8 cellular contexts compared by ENCODE assay signal in genomic region chr17:41738077-41738800, GRCh38. TPM values are rescaled to one million over a fixed set of nuclear protein-coding genes. Genes with fewer than 3 reads are reported as not detected.
A peak's percentile ranks its signal among the peaks of the same experiment; 100 is the strongest.
DNase-seq lines count a peak whose midpoint lies in the region; ATAC-seq, FAIRE-seq and TF ChIP-seq lines count a peak whose summit lies in the region.

No MANE protein-coding gene starts in this region.

- ATAC-seq in HG03039 (IDR thresholded peaks at IDR 0.05; ENCODE audit: unreplicated experiment) (peak; percentile 74), HepG2 (peak; percentile 79), HG03045 (IDR thresholded peaks at IDR 0.05; ENCODE audit: unreplicated experiment) (no peak)

- peak; percentile 100 for TF ChIP-seq RAD21 in HepG2 (CRISPR knock-in tag; IDR thresholded peaks at IDR 0.05)

- H4K20me1 ChIP-seq in HepG2 (ENCODE audit: insufficient read depth, low read length) = no peaks in the 10 kb centered on the region

- TF ChIP-seq CTCF in choroid plexus epithelial cell (conservative IDR thresholded peaks at IDR 0.05; ENCODE audit: low read depth, low read length) (peak; percentile 96), HepG2 (CRISPR knock-in tag; IDR thresholded peaks at IDR 0.05) (peak; percentile 99)

- intact Hi-C loops in HepG2 (cut with micrococcal nuclease; ENCODE audit: unreplicated experiment) = loop anchor here (1.0 kb wide), 2 partner anchors 63 to 221 kb away; no protein-coding TSS in a partner anchor

- peak overlapping the region; percentile 91 for H2AFZ ChIP-seq in HepG2 (ENCODE audit: low read length)

- BruUV-seq in HepG2 (replicated peaks; lab: Mats Ljungman, UMichigan) = no TSS peak

- FAIRE-seq in HepG2 (lab: Jason Lieb, UNC) = peak; percentile 90

- TF ChIP-seq POLR2A in HepG2 (IDR thresholded peaks at IDR 0.05; ENCODE audit: insufficient read depth in 1 of 2, low read depth in 2 of 2, low read length in 2 of 2) = no peak

- no peak overlapping the region for H3K27ac ChIP-seq in HepG2 (ENCODE audit: extremely low read length, insufficient read depth, low read length)

- CTCF ChIA-PET in HepG2 (lab: Yijun Ruan, JAX; ENCODE audit: low intra/inter-chr PET ratio, low total read pairs) = interaction anchor here (0.8 to 3.8 kb wide), 9 partner anchors 34 to 222 kb away, joined by 3 to 97 read pairs (median 7); partner anchors contain the start of genes FKBP10, JUP and P3H4

- H3K79me2 ChIP-seq in HepG2 (ENCODE audit: insufficient read depth, low read length) = no peaks in the 10 kb centered on the region

- peaks cover 38% of the 10 kb centered on the region for H3K4me1 ChIP-seq in HepG2 (ENCODE audit: insufficient read depth, low read length)

- 26% methylated on average over 10 of the region's 10 CpGs for WGBS in HepG2 (ENCODE audit: low lambda C conversion rate)

- H3K9me3 ChIP-seq in HepG2 (ENCODE audit: low read length) = no peaks in the 10 kb centered on the region

- POLR2A ChIA-PET in HepG2 (lab: Yijun Ruan, JAX) = interaction anchor here (0.9 to 1.5 kb wide), 6 partner anchors 35 to 64 kb away, joined by 3 to 6 read pairs (median 4); partner anchors contain the start of gene JUP

- H3K4me2 ChIP-seq in HepG2 (ENCODE audit: low read depth, low read length) = peak overlapping the region; percentile 66

- H3K36me3 ChIP-seq in HepG2 (replicated peaks in 1 of 2; ENCODE audit: control insufficient read depth in 1 of 2, insufficient read depth in 2 of 2, low read length in 2 of 2) = no peaks in the 10 kb centered on the region

- TF ChIP-seq EP300 in HepG2 (IDR thresholded peaks at IDR 0.05; ENCODE audit: low read depth in 2 of 2, low read length in 2 of 2) = no peak
- TF ChIP-seq EP300 in HepG2 (CRISPR knock-in tag; IDR thresholded peaks at IDR 0.05; ENCODE audit: borderline replicate concordance) = no peak

- H3K4me3 ChIP-seq in choroid plexus epithelial cell (ENCODE audit: low read depth, low read length) (no peak overlapping the region), HepG2 (replicated peaks in 1 of 3; ENCODE audit: insufficient read depth in 1 of 3, low read depth in 2 of 3, low read length in 3 of 3) (peak overlapping the region in 1 of 3 experiments; percentile 23; a peak in 2 of 6 replicates)

- peak; percentile 74 for DNase-seq in DMS114 treated with DMSO at 0.1 percent for 48 hours (lab: John Stamatoyannopoulos, UW; ENCODE audit: unreplicated experiment)
- DNase-seq in NCI-H510A treated with DMSO at 0.1 percent for 48 hours (lab: John Stamatoyannopoulos, UW) = peak; percentile 91
- peak; percentile 69 to 77 for DNase-seq in activated CD4-positive, alpha-beta T cell treated with anti-CD3 and anti-CD28 coated beads for 4 hours
- DNase-seq in choroid plexus epithelial cell (ENCODE audit: low read depth) = peak; percentile 79
- peak; percentile 78 for DNase-seq in HepG2 (ENCODE audit: low spot score)
- peak; percentile 84 for DNase-seq in stimulated activated CD4-positive, alpha-beta T cell treated with anti-CD3 and anti-CD28 coated beads, Interleukin-4, amount 100 ng/mL, for 24 hours

- H3K27me3 ChIP-seq in HepG2 (ENCODE audit: control insufficient read depth in 1 of 2, insufficient read depth in 2 of 2, low read length in 2 of 2) = peaks cover 18 to 59% of the 10 kb centered on the region in 2 experiments

- H3K9ac ChIP-seq in HepG2 (ENCODE audit: insufficient read depth, low read depth, low read length) = peak overlapping the region; percentile 43

- in situ Hi-C loops in HepG2 (cut with HindIII; ENCODE audit: extremely low pct_ligation_motif_present, low pct_unique_long_range_greater_than_20kb) = loop anchor here (5.0 kb wide), 2 partner anchors 64 to 219 kb away; no protein-coding TSS in a partner anchor

RNA-seq across cellular contexts. Expression of gene HAP1, which starts 3.8 kb away (rescaled TPM):
- 0.07 and 0.08 TPM in 2 replicates for total RNA-seq in HepG2 (2016; rRNA removed; fragmentation: Illumina TruSeq; extraction: Trizol)
- not detected in 2 replicates for total RNA-seq in HepG2 (2016; cell fraction: cytosol; rRNA removed; fragmentation: Illumina TruSeq; extraction: Trizol; ENCODE audit: low read depth)
- 0.07 and 0.11 TPM in 2 replicates for total RNA-seq in HepG2 (2016; cell fraction: insoluble cytoplasmic fraction; rRNA removed; fragmentation: Illumina TruSeq; extraction: Trizol)
- 0.03 TPM in 1 of 2 replicates, not detected in the other for total RNA-seq in HepG2 (2016; cell fraction: membrane; rRNA removed; fragmentation: Illumina TruSeq; extraction: Trizol)
- 0.12 TPM in 1 of 2 replicates, not detected in the other for total RNA-seq in HepG2 (2016; cell fraction: nucleus; rRNA removed; fragmentation: Illumina TruSeq; extraction: Trizol)
- 0.07 and 0.30 TPM in 2 replicates for polyA plus RNA-seq in HepG2 (2011; rRNA removed)
- 0.07 and 0.08 TPM in 2 replicates for polyA plus RNA-seq in HepG2 (2011; cell fraction: cytosol; rRNA removed)
- 1.1 TPM in 2 replicates for polyA plus RNA-seq in HepG2 (2011; cell fraction: nucleus; rRNA removed)
- 0.13 and 0.19 TPM in 2 replicates for polyA plus RNA-seq in HepG2 (2012)
- polyA plus RNA-seq in HepG2 (2016; cell fraction: cytosol; fragmentation: Illumina TruSeq; extraction: Trizol; ENCODE audit: low read depth) = not detected in 2 replicates
- 0.11 TPM in 1 of 2 replicates, not detected in the other for polyA plus RNA-seq in HepG2 (2016; cell fraction: insoluble cytoplasmic fraction; fragmentation: Illumina TruSeq; extraction: Trizol; ENCODE audit: low read depth)
- polyA plus RNA-seq in HepG2 (2016; cell fraction: membrane; fragmentation: Illumina TruSeq; extraction: Trizol; ENCODE audit: low read depth) = not detected in 2 replicates
- 0.11 and 0.15 TPM in 2 replicates for polyA plus RNA-seq in HepG2 (2016; cell fraction: nucleus; fragmentation: Illumina TruSeq; extraction: Trizol; ENCODE audit: insufficient read depth, low read depth)
- 0.07 TPM in 1 of 2 replicates, not detected in the other for polyA minus RNA-seq in HepG2 (2011; rRNA and poly(A)+ RNA removed; ENCODE audit: low replicate concordance)
- polyA minus RNA-seq in HepG2 (2011; cell fraction: cytosol; rRNA and poly(A)+ RNA removed) = not detected in 2 replicates
- polyA minus RNA-seq in HepG2 (2011; cell fraction: nucleus; rRNA and poly(A)+ RNA removed) = 0.12 and 0.26 TPM in 2 replicates

RNA-seq across cellular contexts. Expression of gene GAST, which starts 26.1 kb away (rescaled TPM):
- total RNA-seq in HepG2 (2016; rRNA removed; fragmentation: Illumina TruSeq; extraction: Trizol) = 0.42 TPM in 1 of 2 replicates, not detected in the other
- not detected in 2 replicates for total RNA-seq in HepG2 (2016; cell fraction: cytosol; rRNA removed; fragmentation: Illumina TruSeq; extraction: Trizol; ENCODE audit: low read depth)
- 0.52 TPM in 1 of 2 replicates, not detected in the other for total RNA-seq in HepG2 (2016; cell fraction: insoluble cytoplasmic fraction; rRNA removed; fragmentation: Illumina TruSeq; extraction: Trizol)
- not detected in 2 replicates for total RNA-seq in HepG2 (2016; cell fraction: membrane; rRNA removed; fragmentation: Illumina TruSeq; extraction: Trizol)
- total RNA-seq in HepG2 (2016; cell fraction: nucleus; rRNA removed; fragmentation: Illumina TruSeq; extraction: Trizol) = 1.4 TPM in 1 of 2 replicates, not detected in the other
- polyA plus RNA-seq in HepG2 (2011; rRNA removed) = 0.32 and 0.65 TPM in 2 replicates
- polyA plus RNA-seq in HepG2 (2011; cell fraction: cytosol; rRNA removed) = 0.32 and 0.93 TPM in 2 replicates
- not detected in 2 replicates for polyA plus RNA-seq in HepG2 (2011; cell fraction: nucleus; rRNA removed)
- polyA plus RNA-seq in HepG2 (2012) = 0.56 and 4.9 TPM in 2 replicates
- not detected in 2 replicates for polyA plus RNA-seq in HepG2 (2016; cell fraction: cytosol; fragmentation: Illumina TruSeq; extraction: Trizol; ENCODE audit: low read depth)
- polyA plus RNA-seq in HepG2 (2016; cell fraction: insoluble cytoplasmic fraction; fragmentation: Illumina TruSeq; extraction: Trizol; ENCODE audit: low read depth) = 1.1 TPM in 1 of 2 replicates, not detected in the other
- not detected in 2 replicates for polyA plus RNA-seq in HepG2 (2016; cell fraction: membrane; fragmentation: Illumina TruSeq; extraction: Trizol; ENCODE audit: low read depth)
- 1.4 TPM in 1 of 2 replicates, not detected in the other for polyA plus RNA-seq in HepG2 (2016; cell fraction: nucleus; fragmentation: Illumina TruSeq; extraction: Trizol; ENCODE audit: insufficient read depth, low read depth)
- 0.58 TPM in 1 of 2 replicates, not detected in the other for polyA minus RNA-seq in HepG2 (2011; rRNA and poly(A)+ RNA removed; ENCODE audit: low replicate concordance)
- polyA minus RNA-seq in HepG2 (2011; cell fraction: cytosol; rRNA and poly(A)+ RNA removed) = not detected in 2 replicates
- polyA minus RNA-seq in HepG2 (2011; cell fraction: nucleus; rRNA and poly(A)+ RNA removed) = not detected in 2 replicates

RNA-seq across cellular contexts. Expression of gene JUP, which starts 48.3 kb away (rescaled TPM):
- total RNA-seq in HepG2 (2016; rRNA removed; fragmentation: Illumina TruSeq; extraction: Trizol) = 20.6 and 20.9 TPM in 2 replicates
- total RNA-seq in HepG2 (2016; cell fraction: cytosol; rRNA removed; fragmentation: Illumina TruSeq; extraction: Trizol; ENCODE audit: low read depth) = 6.9 and 7.8 TPM in 2 replicates
- total RNA-seq in HepG2 (2016; cell fraction: insoluble cytoplasmic fraction; rRNA removed; fragmentation: Illumina TruSeq; extraction: Trizol) = 16.7 and 22.4 TPM in 2 replicates
- total RNA-seq in HepG2 (2016; cell fraction: membrane; rRNA removed; fragmentation: Illumina TruSeq; extraction: Trizol) = 11.7 and 12.0 TPM in 2 replicates
- total RNA-seq in HepG2 (2016; cell fraction: nucleus; rRNA removed; fragmentation: Illumina TruSeq; extraction: Trizol) = 15.0 and 20.7 TPM in 2 replicates
- 12.1 and 21.4 TPM in 2 replicates for polyA plus RNA-seq in HepG2 (2011; rRNA removed)
- polyA plus RNA-seq in HepG2 (2011; cell fraction: cytosol; rRNA removed) = 8.9 and 10.9 TPM in 2 replicates
- polyA plus RNA-seq in HepG2 (2011; cell fraction: nucleus; rRNA removed) = 23.8 and 30.1 TPM in 2 replicates
- 36.1 and 37.0 TPM in 2 replicates for polyA plus RNA-seq in HepG2 (2012)
- 3.5 and 4.6 TPM in 2 replicates for polyA plus RNA-seq in HepG2 (2016; cell fraction: cytosol; fragmentation: Illumina TruSeq; extraction: Trizol; ENCODE audit: low read depth)
- 22.1 and 35.3 TPM in 2 replicates for polyA plus RNA-seq in HepG2 (2016; cell fraction: insoluble cytoplasmic fraction; fragmentation: Illumina TruSeq; extraction: Trizol; ENCODE audit: low read depth)
- polyA plus RNA-seq in HepG2 (2016; cell fraction: membrane; fragmentation: Illumina TruSeq; extraction: Trizol; ENCODE audit: low read depth) = 9.5 and 10.0 TPM in 2 replicates
- polyA plus RNA-seq in HepG2 (2016; cell fraction: nucleus; fragmentation: Illumina TruSeq; extraction: Trizol; ENCODE audit: insufficient read depth, low read depth) = 24.1 and 25.5 TPM in 2 replicates
- polyA minus RNA-seq in HepG2 (2011; rRNA and poly(A)+ RNA removed; ENCODE audit: low replicate concordance) = 43.6 and 59.1 TPM in 2 replicates
- polyA minus RNA-seq in HepG2 (2011; cell fraction: cytosol; rRNA and poly(A)+ RNA removed) = 25.9 and 32.6 TPM in 2 replicates
- 13.5 and 13.8 TPM in 2 replicates for polyA minus RNA-seq in HepG2 (2011; cell fraction: nucleus; rRNA and poly(A)+ RNA removed)

RNA-seq across cellular contexts. Expression of gene EIF1, which starts 49.6 kb away (rescaled TPM):
- 147 and 199 TPM in 2 replicates for total RNA-seq in HepG2 (2016; rRNA removed; fragmentation: Illumina TruSeq; extraction: Trizol)
- total RNA-seq in HepG2 (2016; cell fraction: cytosol; rRNA removed; fragmentation: Illumina TruSeq; extraction: Trizol; ENCODE audit: low read depth) = 90.4 and 105 TPM in 2 replicates
- 134 and 191 TPM in 2 replicates for total RNA-seq in HepG2 (2016; cell fraction: insoluble cytoplasmic fraction; rRNA removed; fragmentation: Illumina TruSeq; extraction: Trizol)
- 209 and 226 TPM in 2 replicates for total RNA-seq in HepG2 (2016; cell fraction: membrane; rRNA removed; fragmentation: Illumina TruSeq; extraction: Trizol)
- 237 and 265 TPM in 2 replicates for total RNA-seq in HepG2 (2016; cell fraction: nucleus; rRNA removed; fragmentation: Illumina TruSeq; extraction: Trizol)
- polyA plus RNA-seq in HepG2 (2011; rRNA removed) = 388 and 517 TPM in 2 replicates
- 157 and 242 TPM in 2 replicates for polyA plus RNA-seq in HepG2 (2011; cell fraction: cytosol; rRNA removed)
- 346 and 409 TPM in 2 replicates for polyA plus RNA-seq in HepG2 (2011; cell fraction: nucleus; rRNA removed)
- 1,096 and 1,427 TPM in 2 replicates for polyA plus RNA-seq in HepG2 (2012)
- 537 and 540 TPM in 2 replicates for polyA plus RNA-seq in HepG2 (2016; cell fraction: cytosol; fragmentation: Illumina TruSeq; extraction: Trizol; ENCODE audit: low read depth)
- 606 and 702 TPM in 2 replicates for polyA plus RNA-seq in HepG2 (2016; cell fraction: insoluble cytoplasmic fraction; fragmentation: Illumina TruSeq; extraction: Trizol; ENCODE audit: low read depth)
- polyA plus RNA-seq in HepG2 (2016; cell fraction: membrane; fragmentation: Illumina TruSeq; extraction: Trizol; ENCODE audit: low read depth) = 490 and 548 TPM in 2 replicates
- 691 and 695 TPM in 2 replicates for polyA plus RNA-seq in HepG2 (2016; cell fraction: nucleus; fragmentation: Illumina TruSeq; extraction: Trizol; ENCODE audit: insufficient read depth, low read depth)
- 70.2 and 87.8 TPM in 2 replicates for polyA minus RNA-seq in HepG2 (2011; rRNA and poly(A)+ RNA removed; ENCODE audit: low replicate concordance)
- polyA minus RNA-seq in HepG2 (2011; cell fraction: cytosol; rRNA and poly(A)+ RNA removed) = 159 and 198 TPM in 2 replicates
- polyA minus RNA-seq in HepG2 (2011; cell fraction: nucleus; rRNA and poly(A)+ RNA removed) = 333 and 395 TPM in 2 replicates
